ENCODE assay signal across 11 cellular contexts in genomic region chr13:71977028-71977427, GRCh38.
"Had no signal": no experiment of that assay in that cellular context is flagged by ENCODE, and none has a peak within 500 bp of the region (broad histone marks: within the 10 kb centered on the region; RNA-seq: fewer than 3 reads in every experiment).

No MANE protein-coding gene starts in this region.

- H3K9ac ChIP-seq: GM23248 had no signal

- H3K4me3 ChIP-seq: GM23248, GM23338, HAP-1 had no signal

- H3K4me1 ChIP-seq: HAP-1 had no signal

- H2AFZ ChIP-seq: GM23248, GM23338 had no signal

- H3K36me3 ChIP-seq: HAP-1 had no signal

- ATAC-seq: GM23338, HCT116 had no signal

- DNase-seq: GM23248, GOT3, H7, H9, HCEC 1CT, HFFc6 had no signal

- H3K4me2 ChIP-seq: GM23338 had no signal

- H3K9me3 ChIP-seq: HAP-1 had no signal

- FAIRE-seq: H1, H54 had no signal

- H3K27ac ChIP-seq: GM23248 had no signal
